ENCODE assay signal across 14 cellular contexts in genomic region chr4:184273166-184274147, GRCh38. TPM values are rescaled to one million over a fixed set of nuclear protein-coding genes. Genes with fewer than 3 reads are reported as not detected.
DNase-seq lines count a peak whose midpoint lies in the region; ATAC-seq, FAIRE-seq and TF ChIP-seq lines count a peak whose summit lies in the region.
"Had no signal": no experiment of that assay in that cellular context is flagged by ENCODE, and none has a peak within 500 bp of the region (broad histone marks: within the 10 kb centered on the region; RNA-seq: fewer than 3 reads in every experiment).

No MANE protein-coding gene starts in this region.

- TF ChIP-seq RAD21 in K562 (CRISPR knock-in tag; conservative IDR thresholded peaks at IDR 0.05 in 1 of 2, IDR thresholded peaks at IDR 0.05 in 1 of 2): no peak

- H4K20me1 ChIP-seq in K562 (replicated peaks; ENCODE audit: control insufficient read depth, insufficient read depth, low read length): no peaks in the 10 kb centered on the region
- H4K20me1 ChIP-seq: BLaER1 treated with 17β-estradiol and CSF1 and Interleukin-3, amounts not matched to agents 10 nM and 100 nM had no signal

- CTCF ChIA-PET in K562 (lab: Yijun Ruan, JAX; ENCODE audit: low intra/inter-chr PET ratio): no interaction called here

- no peak overlapping the region for H3K27ac ChIP-seq in K562 (ENCODE audit: extremely low read depth, low read depth, low read length)
- H3K27ac ChIP-seq: left ventricle myocardium inferior had no signal

- no peak overlapping the region for H3K9ac ChIP-seq in K562 (ENCODE audit: insufficient read depth in 1 of 2, low read depth in 2 of 2, low read length in 2 of 2)

- no peak for TF ChIP-seq EP300 in K562 (IDR thresholded peaks at IDR 0.05; ENCODE audit: low read length)

- POLR2A ChIA-PET in K562 (lab: Yijun Ruan, JAX): no interaction called here

- no peaks in the 10 kb centered on the region for H3K79me2 ChIP-seq in K562 (ENCODE audit: control insufficient read depth, insufficient read depth, low read length)

- in situ Hi-C loops in K562 (cut with MboI): no loop called here

- H2AFZ ChIP-seq in K562 (ENCODE audit: low read depth, low read length): no peak overlapping the region

- peaks cover 0 to 12% of the 10 kb centered on the region in 2 experiments; a peak in 3 of 5 replicates for H3K4me1 ChIP-seq in K562 (replicated peaks in 1 of 2; ENCODE audit: control insufficient read depth in 2 of 2, insufficient read depth in 2 of 2, low read length in 2 of 2)

- no peak for TF ChIP-seq CTCF in GM06990 (IDR thresholded peaks at IDR 0.05; ENCODE audit: insufficient read depth, low read length, poor library complexity, severe bottlenecking)
- no peak for TF ChIP-seq CTCF in K562 (IDR thresholded peaks at IDR 0.05 in 2 of 3, conservative IDR thresholded peaks at IDR 0.05 in 1 of 3; ENCODE audit: insufficient read depth in 2 of 3, low read depth in 1 of 3, low read length in 3 of 3)

- ATAC-seq in GM18873 (IDR thresholded peaks at IDR 0.05; ENCODE audit: low FRiP score, unreplicated experiment) (peak; percentile 44), HG03378 (IDR thresholded peaks at IDR 0.05; ENCODE audit: unreplicated experiment) (peak; percentile 47), K562 (no peak), HG02763 (IDR thresholded peaks at IDR 0.05; ENCODE audit: unreplicated experiment) (no peak), GM21528 (IDR thresholded peaks at IDR 0.05; ENCODE audit: low FRiP score, unreplicated experiment) (no peak), left ventricle myocardium superior (no peak)

- intact Hi-C loops in K562 (cut with micrococcal nuclease) (no loop called here), left ventricle myocardium superior (cut with micrococcal nuclease) (no loop called here)

- FAIRE-seq in K562 (lab: Jason Lieb, UNC): no peak

- H3K4me3 ChIP-seq in GM06990 (replicated peaks; ENCODE audit: low read depth, low read length) (peak overlapping the region; percentile 7; the same call in 1 of the 2 replicates), K562 (no peak overlapping the region)
- H3K4me3 ChIP-seq: BLaER1 treated with 17β-estradiol and CSF1 and Interleukin-3, amounts not matched to agents 10 nM and 100 nM; left ventricle myocardium inferior had no signal

- no peaks in the 10 kb centered on the region for H3K9me1 ChIP-seq in K562 (ENCODE audit: control insufficient read depth, insufficient read depth, low read length)

- no peak overlapping the region for H3K4me2 ChIP-seq in K562 (ENCODE audit: insufficient read depth, low read length)

- DNase-seq in GM06990 (ENCODE audit: extremely low read depth, insufficient read length): peak; percentile 73
- no peak for DNase-seq in K562 (ENCODE audit: extremely low read depth in 1 of 4, low spot score in 3 of 4)
- no peak for DNase-seq in NCI-H1417 (lab: John Stamatoyannopoulos, UW)
- no peak for DNase-seq in left ventricle myocardium superior
- DNase-seq: amygdala; effector CD8-positive, alpha-beta T cell; GDM1; left ventricle myocardium inferior; NCI-H226 had no signal

- H3K27me3 ChIP-seq in GM06990 (replicated peaks; ENCODE audit: control insufficient read depth, insufficient read depth, low read length): no peaks in the 10 kb centered on the region
- H3K27me3 ChIP-seq in K562 (ENCODE audit: control insufficient read depth in 2 of 2, insufficient read depth in 2 of 2, low read length in 2 of 2): no peaks in the 10 kb centered on the region
- H3K27me3 ChIP-seq: BLaER1 treated with 17β-estradiol and CSF1 and Interleukin-3, amounts not matched to agents 10 nM and 100 nM had no signal

- TF ChIP-seq POLR2A in K562 (conservative IDR thresholded peaks at IDR 0.05): no peak

- peaks cover 4% of the 10 kb centered on the region for H3K9me3 ChIP-seq in K562 (replicated peaks; ENCODE audit: control insufficient read depth, insufficient read depth, low read depth, low read length)

- 39% methylated on average over 17 of the region's 17 CpGs for WGBS in K562 (ENCODE audit: insufficient coverage, low coverage, missing lambda C conversion rate)

- BruUV-seq in K562 (replicated peaks; lab: Mats Ljungman, UMichigan): no TSS peak

- H3K36me3 ChIP-seq in GM06990 (ENCODE audit: control insufficient read depth, insufficient read depth, low read length) (no peaks in the 10 kb centered on the region), K562 (ENCODE audit: control insufficient read depth, insufficient read depth, low read length) (no peaks in the 10 kb centered on the region)
- H3K36me3 ChIP-seq: BLaER1 treated with 17β-estradiol and CSF1 and Interleukin-3, amounts not matched to agents 10 nM and 100 nM; left ventricle myocardium inferior had no signal

TF ChIP-seq in K562, 482 proteins besides CTCF, POLR2A, EP300 and RAD21:
- no peak for TF ChIP-seq DNMT1 (IDR thresholded peaks at IDR 0.05)
- no peak for TF ChIP-seq CSDE1 (IDR thresholded peaks at IDR 0.05)
- TF ChIP-seq RBM25 (IDR thresholded peaks at IDR 0.05; ENCODE audit: low read depth, low read length, severe bottlenecking): peak; percentile 35

RNA-seq across cellular contexts. Expression of gene ENPP6, which starts 55.8 kb away (rescaled TPM):
- total RNA-seq in K562 (2011; cell fraction: chromatin; rRNA removed; ENCODE audit: low replicate concordance): not detected in 2 replicates
- not detected in 2 replicates for total RNA-seq in K562 (2011; cell fraction: nucleolus; rRNA removed)
- total RNA-seq in K562 (2011; cell fraction: nucleoplasm; rRNA removed): not detected in 2 replicates
- total RNA-seq in K562 (2014; rRNA removed) (not detected in 2 replicates), K562 (2014; rRNA removed; fragmentation: Illumina TruSeq; extraction: Trizol) (not detected in 2 replicates), K562 (2015; rRNA removed; fragmentation: Illumina TruSeq; extraction: Trizol) (0.29 TPM in 1 of 2 replicates, not detected in the other), K562 (2021) (not detected in 2 replicates), left ventricle myocardium superior (not detected)
- polyA plus RNA-seq in K562 (2011; rRNA removed) (not detected in 2 replicates), K562 (2014; fragmentation: Illumina TruSeq; extraction: Trizol) (not detected in 2 replicates), K562 (2014; fragmentation: Nextera tagmentation; extraction: Ambion mirVana) (not detected), K562 (2014; rRNA removed) (not detected in 2 replicates)
- not detected in 2 replicates for polyA plus RNA-seq in K562 (2011; cell fraction: cytosol; rRNA removed)
- polyA plus RNA-seq in K562 (2011; cell fraction: nucleus; rRNA removed): not detected in 2 replicates
- polyA plus RNA-seq in K562 (2012): 0.36 TPM in 1 of 2 replicates, not detected in the other
- polyA minus RNA-seq in K562 (2011; rRNA and poly(A)+ RNA removed): not detected in 2 replicates
- not detected in 2 replicates for polyA minus RNA-seq in K562 (2011; cell fraction: cytosol; rRNA and poly(A)+ RNA removed)
- not detected in 2 replicates for polyA minus RNA-seq in K562 (2011; cell fraction: nucleus; rRNA and poly(A)+ RNA removed)
- total RNA-seq: left ventricle myocardium inferior had no signal

Comparison
In these comparisons a context has a peak if more than half of its experiments do, and no peak if none do; other contexts are left out.
1. ATAC-seq: peak in GM18873 (single experiment) and HG03378 (single experiment); none in K562 (single experiment), HG02763 (single experiment), GM21528 (single experiment) and left ventricle myocardium superior (single experiment).